ENCODE assay signal across 15 cellular contexts in the genomic region with DNA sequence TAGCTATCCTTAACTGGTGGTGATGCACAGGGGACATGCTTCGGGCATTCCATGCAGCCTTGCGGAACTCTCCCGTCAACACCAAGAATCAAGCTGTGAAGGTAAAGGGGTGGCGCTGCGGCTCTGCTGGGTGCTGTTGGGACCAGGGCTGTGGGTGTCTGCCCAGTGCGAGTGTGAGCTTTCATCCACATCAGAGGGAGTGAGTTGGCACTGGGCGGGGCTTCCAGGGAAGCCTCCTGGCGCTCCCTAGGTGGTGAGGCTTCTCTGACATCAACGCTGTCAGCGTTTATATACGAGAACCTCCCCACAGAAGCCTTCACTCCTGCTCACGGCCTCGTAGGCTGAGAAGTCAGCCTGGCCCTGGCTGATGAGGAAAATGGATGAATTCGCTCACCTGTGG. TPM values are rescaled to one million over a fixed set of nuclear protein-coding genes. Genes with fewer than 3 reads are reported as not detected.
A peak's percentile ranks its signal among the peaks of the same experiment; 100 is the strongest.
DNase-seq lines count a peak whose midpoint lies in the region; ATAC-seq, FAIRE-seq and TF ChIP-seq lines count a peak whose summit lies in the region.
"Had no signal": no experiment of that assay in that cellular context is flagged by ENCODE, and none has a peak within 500 bp of the region (broad histone marks: within the 10 kb centered on the region; RNA-seq: fewer than 3 reads in every experiment).

No MANE protein-coding gene starts in this region.

- H2BK5ac ChIP-seq in H1 (ENCODE audit: low read depth, low read length) = no peak overlapping the region

- H3K9me3 Mint-ChIP-seq in activated naive CD8-positive, alpha-beta T cell treated with anti-CD3 and anti-CD28 coated beads, Interleukin-2, amount 50 U/mL, for 24 hours = no peaks in the 10 kb centered on the region
- no peaks in the 10 kb centered on the region for H3K9me3 Mint-ChIP-seq in activated naive CD8-positive, alpha-beta T cell treated with anti-CD3 and anti-CD28 coated beads for 36 hours
- no peaks in the 10 kb centered on the region for H3K9me3 Mint-ChIP-seq in stimulated activated naive B cell treated with anti-CD40 and anti-IgM and Interleukin-4, amounts not matched to agents 10 μg/mL and 1 μg/mL and 100 μg/mL, for 72 hours
- H3K9me3 Mint-ChIP-seq: neural crest cell had no signal

- peaks cover 8% of the 10 kb centered on the region for H3K23me2 ChIP-seq in H1 (ENCODE audit: low read depth, low read length)

- no peak overlapping the region for H3K14ac ChIP-seq in H1 (ENCODE audit: insufficient read length)

- no peak overlapping the region for H3K4ac ChIP-seq in H1 (replicated peaks; ENCODE audit: insufficient read length, low read depth, low read length)

- peak; percentile 14 for DNase-seq in activated naive CD8-positive, alpha-beta T cell treated with anti-CD3 and anti-CD28 coated beads, Interleukin-2, amount 50 U/mL, for 24 hours
- no peak for DNase-seq in activated naive CD8-positive, alpha-beta T cell treated with anti-CD3 and anti-CD28 coated beads for 36 hours
- DNase-seq in SW480 (ENCODE audit: low spot score) = peak; percentile 74
- DNase-seq in H1 (ENCODE audit: low read depth in 1 of 2, low spot score in 2 of 2) = no peak
- DNase-seq in stimulated activated naive B cell treated with anti-CD40 and anti-IgM and Interleukin-4, amounts not matched to agents 10 μg/mL and 1 μg/mL and 100 μg/mL, for 72 hours = no peak
- DNase-seq in KG1 (lab: John Stamatoyannopoulos, UW) = no peak
- DNase-seq: effector memory CD4-positive, alpha-beta T cell; NCI-H1930 had no signal

- H3K27ac Mint-ChIP-seq in activated naive CD8-positive, alpha-beta T cell treated with anti-CD3 and anti-CD28 coated beads, Interleukin-2, amount 50 U/mL, for 24 hours = peak overlapping the region; percentile 98
- H3K27ac Mint-ChIP-seq in activated naive CD8-positive, alpha-beta T cell treated with anti-CD3 and anti-CD28 coated beads for 36 hours = no peak overlapping the region
- H3K27ac Mint-ChIP-seq in stimulated activated naive B cell treated with anti-CD40 and anti-IgM and Interleukin-4, amounts not matched to agents 10 μg/mL and 1 μg/mL and 100 μg/mL, for 72 hours = peak overlapping the region; percentile 98

- H4K20me1 ChIP-seq in H1 (replicated peaks in 1 of 2; ENCODE audit: control insufficient read depth in 1 of 2, insufficient read depth in 2 of 2, low read length in 2 of 2) = peaks cover 23 to 34% of the 10 kb centered on the region in 2 experiments

- 0 out of 2 replicates have a peak overlapping the region, but pooled peaks have one; percentile 0 for H3K27ac ChIP-seq in H1 (ENCODE audit: low read depth, low read length)
- H3K27ac ChIP-seq: vagina had no signal

- peaks cover 20 to 49% of the 10 kb centered on the region in 2 experiments for H3K79me2 ChIP-seq in H1 (ENCODE audit: control insufficient read depth in 1 of 2, insufficient read depth in 2 of 2, low read length in 2 of 2)

- H3K9me3 ChIP-seq in H1 (ENCODE audit: insufficient read depth in 2 of 2, low read depth in 1 of 2, low read length in 1 of 2) = peaks cover 0 to 3% of the 10 kb centered on the region in 2 experiments; a peak in 1 of 4 replicates
- H3K9me3 ChIP-seq: vagina had no signal

- peaks cover 12 to 54% (median 28%) of the 10 kb centered on the region in 4 experiments for H3K36me3 ChIP-seq in H1 (ENCODE audit: control insufficient read depth in 2 of 4, insufficient read depth in 4 of 4, low read length in 3 of 4)

- no peak overlapping the region for H2BK120ac ChIP-seq in H1 (replicated peaks; ENCODE audit: low read depth, low read length)

- no peak overlapping the region for H4K8ac ChIP-seq in H1 (ENCODE audit: extremely low read depth, insufficient read depth, low read length)

- no peak overlapping the region for H3K56ac ChIP-seq in H1 (replicated peaks; ENCODE audit: insufficient read length, low read depth, low read length)

- no peak for FAIRE-seq in H1 (lab: Jason Lieb, UNC)
- FAIRE-seq: GM18507 had no signal

- peaks cover 48% of the 10 kb centered on the region for H3K4me1 Mint-ChIP-seq in activated naive CD8-positive, alpha-beta T cell treated with anti-CD3 and anti-CD28 coated beads, Interleukin-2, amount 50 U/mL, for 24 hours
- peaks cover 34% of the 10 kb centered on the region for H3K4me1 Mint-ChIP-seq in activated naive CD8-positive, alpha-beta T cell treated with anti-CD3 and anti-CD28 coated beads for 36 hours
- H3K4me1 Mint-ChIP-seq in stimulated activated naive B cell treated with anti-CD40 and anti-IgM and Interleukin-4, amounts not matched to agents 10 μg/mL and 1 μg/mL and 100 μg/mL, for 72 hours = peaks cover 37 to 57% of the 10 kb centered on the region in 2 donors

- TF ChIP-seq CTCF in H1 (IDR thresholded peaks at IDR 0.05; ENCODE audit: control extremely low read depth in 1 of 3, insufficient read depth in 1 of 3, low read depth in 1 of 3, low read length in 3 of 3) = no peak

- H3K9ac ChIP-seq in H1 (replicated peaks in 1 of 4; ENCODE audit: extremely low read depth in 1 of 4, low read depth in 3 of 4, low read length in 3 of 4) = no peak overlapping the region; a peak in 1 of 7 replicates

- peaks cover 11% of the 10 kb centered on the region for H3K79me1 ChIP-seq in H1 (ENCODE audit: low read depth, low read length)

- no peak for TF ChIP-seq RAD21 in H1 (IDR thresholded peaks at IDR 0.05 in 1 of 2, conservative IDR thresholded peaks at IDR 0.05 in 1 of 2; ENCODE audit: low read depth in 2 of 2, low read length in 2 of 2)

- TF ChIP-seq EP300 in H1 (IDR thresholded peaks at IDR 0.05; ENCODE audit: borderline replicate concordance in 1 of 2, low read depth in 2 of 2, low read length in 2 of 2) = no peak

- POLR2A ChIA-PET in H1 (lab: Charles Lee; ENCODE audit: partially characterized antibody) = interaction anchor here (25.5 to 31.1 kb wide), 2 partner anchors 6 to 10 kb away, joined by 573 read pairs; a partner anchor contains a TSS

- no peak overlapping the region for H2BK12ac ChIP-seq in H1 (ENCODE audit: low read depth, low read length)

- H3K4me2 ChIP-seq in H1 (ENCODE audit: insufficient read depth in 1 of 2, low read depth in 2 of 2, low read length in 2 of 2) = no peak overlapping the region

- ATAC-seq in activated naive CD8-positive, alpha-beta T cell treated with anti-CD3 and anti-CD28 coated beads, Interleukin-2, amount 50 U/mL, for 24 hours = no peak
- no peak for ATAC-seq in stimulated activated naive B cell treated with anti-CD40 and anti-IgM and Interleukin-4, amounts not matched to agents 10 μg/mL and 1 μg/mL and 100 μg/mL, for 72 hours (replicated peaks)
- ATAC-seq in GM18520 (IDR thresholded peaks at IDR 0.05; ENCODE audit: unreplicated experiment) (no peak), HG02571 (IDR thresholded peaks at IDR 0.05; ENCODE audit: unreplicated experiment) (no peak)
- ATAC-seq: left lobe of liver had no signal

- no peaks in the 10 kb centered on the region for H3K27me3 Mint-ChIP-seq in activated naive CD8-positive, alpha-beta T cell treated with anti-CD3 and anti-CD28 coated beads, Interleukin-2, amount 50 U/mL, for 24 hours
- H3K27me3 Mint-ChIP-seq in activated naive CD8-positive, alpha-beta T cell treated with anti-CD3 and anti-CD28 coated beads for 36 hours = peaks cover 3% of the 10 kb centered on the region
- no peaks in the 10 kb centered on the region for H3K27me3 Mint-ChIP-seq in stimulated activated naive B cell treated with anti-CD40 and anti-IgM and Interleukin-4, amounts not matched to agents 10 μg/mL and 1 μg/mL and 100 μg/mL, for 72 hours

- peak overlapping the region; percentile 38 for H3K4me3 Mint-ChIP-seq in activated naive CD8-positive, alpha-beta T cell treated with anti-CD3 and anti-CD28 coated beads, Interleukin-2, amount 50 U/mL, for 24 hours
- no peak overlapping the region for H3K4me3 Mint-ChIP-seq in activated naive CD8-positive, alpha-beta T cell treated with anti-CD3 and anti-CD28 coated beads for 36 hours
- H3K4me3 Mint-ChIP-seq in stimulated activated naive B cell treated with anti-CD40 and anti-IgM and Interleukin-4, amounts not matched to agents 10 μg/mL and 1 μg/mL and 100 μg/mL, for 72 hours = peak overlapping the region; percentile 89 to 97

- H2AFZ ChIP-seq in H1 (ENCODE audit: low read length) = no peak overlapping the region

- CTCF ChIA-PET in H1 (lab: Charles Lee; ENCODE audit: partially characterized antibody) = interaction anchor here (3.1 to 5.1 kb wide), 2 partner anchors 18 to 21 kb away, joined by 11 to 18 read pairs; a partner anchor contains a TSS

- H3K4me1 ChIP-seq in H1 (replicated peaks in 1 of 4; ENCODE audit: control insufficient read depth in 3 of 4, insufficient read depth in 4 of 4, low read length in 3 of 4) = peaks cover 4 to 15% (median 6%) of the 10 kb centered on the region in 4 experiments

- 88% methylated on average over 14 of the region's 14 CpGs; no CpG with 5 or more reads in 1 of the 2 experiments for WGBS in H1 (ENCODE audit: extremely low coverage in 1 of 2, insufficient coverage in 1 of 2, insufficient read length in 1 of 2, insufficient replicate concordance in 2 of 2, low coverage in 1 of 2, low lambda C conversion rate in 2 of 2, missing lambda C conversion rate in 1 of 2), 2 experiments

- H3K23ac ChIP-seq in H1 (ENCODE audit: insufficient read length) = no peak overlapping the region

- H3K27me3 ChIP-seq in H1 (replicated peaks in 1 of 4; ENCODE audit: control insufficient read depth in 3 of 4, extremely low read depth in 1 of 4, insufficient read depth in 3 of 4, low read length in 3 of 4) = no peaks in the 10 kb centered on the region
- H3K27me3 ChIP-seq: vagina had no signal

- peaks cover 66% of the 10 kb centered on the region for H3K36me3 Mint-ChIP-seq in activated naive CD8-positive, alpha-beta T cell treated with anti-CD3 and anti-CD28 coated beads, Interleukin-2, amount 50 U/mL, for 24 hours (ENCODE audit: low read depth)
- peaks cover 55% of the 10 kb centered on the region for H3K36me3 Mint-ChIP-seq in activated naive CD8-positive, alpha-beta T cell treated with anti-CD3 and anti-CD28 coated beads for 36 hours
- H3K36me3 Mint-ChIP-seq in stimulated activated naive B cell treated with anti-CD40 and anti-IgM and Interleukin-4, amounts not matched to agents 10 μg/mL and 1 μg/mL and 100 μg/mL, for 72 hours = peaks cover 43 to 72% of the 10 kb centered on the region in 2 donors

- H4K5ac ChIP-seq in H1 (ENCODE audit: insufficient read length, low read depth, low read length) = no peak overlapping the region

- H2BK15ac ChIP-seq in H1 (ENCODE audit: low read length) = no peak overlapping the region

- no peak overlapping the region for H4K91ac ChIP-seq in H1 (replicated peaks; ENCODE audit: insufficient read length, low read length)

- no peak overlapping the region for H3K4me3 ChIP-seq in H1 (ENCODE audit: extremely low read depth in 1 of 4, insufficient read depth in 2 of 4, low read depth in 3 of 4, low read length in 4 of 4)
- H3K4me3 ChIP-seq: skin epidermis, vagina had no signal

- TF ChIP-seq POLR2A in H1 (IDR thresholded peaks at IDR 0.05; ENCODE audit: control extremely low read depth in 1 of 2, low read depth in 2 of 2, low read length in 2 of 2) = no peak

- no peak overlapping the region for H3K18ac ChIP-seq in H1 (ENCODE audit: extremely low read depth, low read length)

- no peak overlapping the region for H2BK20ac ChIP-seq in H1 (ENCODE audit: low read length)

- no peak overlapping the region for H2AK5ac ChIP-seq in H1 (ENCODE audit: low read depth, low read length)

RNA-seq across cellular contexts. Expression of a gene that starts 11.7 kb away (rescaled TPM):
- 100 to 1,000 TPM; 102 to 104 TPM for total RNA-seq in activated naive CD8-positive, alpha-beta T cell treated with anti-CD3 and anti-CD28 coated beads for 36 hours
- total RNA-seq in H1 (2021; fragmentation: NEBNext Ultra II Directional; extraction: Animal tissue kit (Norgen Biotek cat#: 25700)) = 50.5 and 50.6 TPM in 2 replicates
- polyA plus RNA-seq in H1 (2011; rRNA removed) = 34.1 and 36.0 TPM in 2 replicates
- 57.0 TPM for polyA plus RNA-seq in H1 (2011; cell fraction: cytosol; rRNA removed)
- 13.7 TPM for polyA plus RNA-seq in H1 (2011; cell fraction: nucleus; rRNA removed)
- 49.1 to 62.4 TPM (median 51.3 TPM) in 4 replicates for polyA plus RNA-seq in H1 (2012, experiment 1 of 2)
- 33.4 TPM for polyA plus RNA-seq in H1 (2012, experiment 2 of 2)
- polyA plus RNA-seq in H1 (2013, experiment 1 of 2) = 54.3 TPM
- 54.7 TPM for polyA plus RNA-seq in H1 (2013, experiment 2 of 2)
- polyA minus RNA-seq in H1 (2011; rRNA and poly(A)+ RNA removed) = 11.3 and 14.8 TPM in 2 replicates
- polyA minus RNA-seq in H1 (2011; cell fraction: cytosol; rRNA and poly(A)+ RNA removed) = 18.1 TPM
- 9.9 TPM for polyA minus RNA-seq in H1 (2011; cell fraction: nucleus; rRNA and poly(A)+ RNA removed)

RNA-seq across cellular contexts. Expression of a gene that starts 11.9 kb away (rescaled TPM):
- 1,000 to 10,000 TPM; 2,220 to 2,231 TPM for total RNA-seq in activated naive CD8-positive, alpha-beta T cell treated with anti-CD3 and anti-CD28 coated beads for 36 hours
- 1,831 and 1,889 TPM in 2 replicates for total RNA-seq in H1 (2021; fragmentation: NEBNext Ultra II Directional; extraction: Animal tissue kit (Norgen Biotek cat#: 25700))
- 2,448 and 2,722 TPM in 2 replicates for polyA plus RNA-seq in H1 (2011; rRNA removed)
- 4,965 TPM for polyA plus RNA-seq in H1 (2011; cell fraction: cytosol; rRNA removed)
- polyA plus RNA-seq in H1 (2011; cell fraction: nucleus; rRNA removed) = 2,178 TPM
- 2,603 to 3,842 TPM (median 3,090 TPM) in 4 replicates for polyA plus RNA-seq in H1 (2012, experiment 1 of 2)
- polyA plus RNA-seq in H1 (2012, experiment 2 of 2) = 9,007 TPM
- polyA plus RNA-seq in H1 (2013, experiment 1 of 2) = 5,141 TPM
- 5,188 TPM for polyA plus RNA-seq in H1 (2013, experiment 2 of 2)
- polyA minus RNA-seq in H1 (2011; rRNA and poly(A)+ RNA removed) = 246 and 282 TPM in 2 replicates
- polyA minus RNA-seq in H1 (2011; cell fraction: cytosol; rRNA and poly(A)+ RNA removed) = 329 TPM
- polyA minus RNA-seq in H1 (2011; cell fraction: nucleus; rRNA and poly(A)+ RNA removed) = 840 TPM

RNA-seq across cellular contexts. Expression of a gene that starts 20.4 kb away (rescaled TPM):
- not detected for total RNA-seq in activated naive CD8-positive, alpha-beta T cell treated with anti-CD3 and anti-CD28 coated beads for 36 hours
- not detected in 2 replicates for total RNA-seq in H1 (2021; fragmentation: NEBNext Ultra II Directional; extraction: Animal tissue kit (Norgen Biotek cat#: 25700))
- not detected in 2 replicates for polyA plus RNA-seq in H1 (2011; rRNA removed)
- not detected for polyA plus RNA-seq in H1 (2011; cell fraction: cytosol; rRNA removed)
- polyA plus RNA-seq in H1 (2011; cell fraction: nucleus; rRNA removed) = not detected
- polyA plus RNA-seq in H1 (2012, experiment 1 of 2) = 0.15 TPM in 1 of 4 replicates, not detected in the others
- not detected for polyA plus RNA-seq in H1 (2012, experiment 2 of 2)
- not detected for polyA plus RNA-seq in H1 (2013, experiment 1 of 2)
- polyA plus RNA-seq in H1 (2013, experiment 2 of 2) = not detected
- not detected in 2 replicates for polyA minus RNA-seq in H1 (2011; rRNA and poly(A)+ RNA removed)
- not detected for polyA minus RNA-seq in H1 (2011; cell fraction: cytosol; rRNA and poly(A)+ RNA removed)
- polyA minus RNA-seq in H1 (2011; cell fraction: nucleus; rRNA and poly(A)+ RNA removed) = not detected
- total RNA-seq: left lobe of liver, neural crest cell, vagina had no signal

Comparison
In these comparisons a context has a peak if more than half of its experiments do, and no peak if none do; other contexts are left out.
1. DNase-seq: peak in activated naive CD8-positive, alpha-beta T cell treated with anti-CD3 and anti-CD28 coated beads, Interleukin-2, amount 50 U/mL, for 24 hours (single experiment) and SW480 (single experiment); none in activated naive CD8-positive, alpha-beta T cell treated with anti-CD3 and anti-CD28 coated beads for 36 hours (single experiment), H1 (0 of 2), stimulated activated naive B cell treated with anti-CD40 and anti-IgM and Interleukin-4, amounts not matched to agents 10 μg/mL and 1 μg/mL and 100 μg/mL, for 72 hours (single experiment) and KG1 (single experiment).